In the genomic region with DNA sequence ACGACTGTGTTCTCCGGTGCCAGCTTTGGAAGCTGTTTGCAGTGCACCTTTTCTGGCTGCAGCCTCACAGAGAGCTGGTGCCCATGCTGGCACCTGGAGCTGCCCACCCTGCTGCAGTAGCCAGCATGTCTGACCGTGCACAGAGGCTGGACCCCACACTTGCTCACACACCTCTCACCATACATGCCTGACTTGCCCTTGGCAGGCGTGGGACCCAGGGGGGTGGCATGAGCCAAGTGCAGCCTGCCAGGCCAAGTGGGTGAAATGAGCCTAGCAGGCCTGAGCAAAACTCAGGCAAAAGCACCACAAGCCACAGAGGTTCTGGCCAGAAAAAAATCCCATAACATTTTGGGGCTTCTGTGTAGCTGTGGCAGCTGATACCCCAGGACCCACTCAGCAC, we compare ENCODE assay signal across 27 cellular contexts.
"Had no signal": no experiment of that assay in that cellular context is flagged by ENCODE, and none has a peak within 500 bp of the region (broad histone marks: within the 10 kb centered on the region; RNA-seq: fewer than 3 reads in every experiment).

No MANE protein-coding gene starts in this region.

- H3K27me3 ChIP-seq: colonic mucosa, esophagus squamous epithelium, gastrocnemius medialis, heart right ventricle, left lung had no signal

- H3K9me3 ChIP-seq: colonic mucosa, gastrocnemius medialis, mucosa of descending colon had no signal

- H3K36me3 ChIP-seq: colonic mucosa, esophagus squamous epithelium, gastrocnemius medialis, heart right ventricle, left lung had no signal

- ATAC-seq: effector memory CD8-positive, alpha-beta T cell; esophagus mucosa; gastrocnemius medialis; heart right ventricle; left lung; left ventricle myocardium superior; mucosa of descending colon had no signal

- H3K27me3 Mint-ChIP-seq: central memory CD8-positive, alpha-beta T cell; dendritic cell treated with granulocyte-macrophage colony-stimulating factor and Interleukin-4, amounts not matched to agents 40 ng/mL and 50 ng/mL, for 4 days; effector memory CD8-positive, alpha-beta T cell; memory B cell had no signal

- H3K27ac ChIP-seq: colonic mucosa, epithelial cell of prostate, esophagus squamous epithelium, gastrocnemius medialis, heart right ventricle, left lung had no signal

- H3K4me3 Mint-ChIP-seq: central memory CD8-positive, alpha-beta T cell; dendritic cell treated with granulocyte-macrophage colony-stimulating factor and Interleukin-4, amounts not matched to agents 40 ng/mL and 50 ng/mL, for 4 days; effector memory CD8-positive, alpha-beta T cell; endodermal cell; memory B cell; mesothelial cell of epicardium had no signal

- H3K36me3 Mint-ChIP-seq: memory B cell, mesothelial cell of epicardium had no signal

- DNase-seq: colonic mucosa; cortex of kidney; effector CD8-positive, alpha-beta T cell; effector memory CD8-positive, alpha-beta T cell; endodermal cell; erythroblast; esophagus squamous epithelium; foreskin fibroblast; foreskin melanocyte; gastrocnemius medialis; glutamatergic neuron; head of caudate nucleus; heart right ventricle; hippocampal formation; left cardiac atrium; left lung; left ventricle myocardium superior; mammary epithelial cell; mesendoderm; mucosa of descending colon had no signal

- H3K4me1 Mint-ChIP-seq: central memory CD8-positive, alpha-beta T cell; endodermal cell; memory B cell; mesothelial cell of epicardium had no signal

- H3K4me3 ChIP-seq: colonic mucosa, esophagus squamous epithelium, gastrocnemius medialis, heart right ventricle, left lung, lung, mucosa of descending colon had no signal

- H3K27ac Mint-ChIP-seq: dendritic cell treated with granulocyte-macrophage colony-stimulating factor and Interleukin-4, amounts not matched to agents 40 ng/mL and 50 ng/mL, for 4 days; effector memory CD8-positive, alpha-beta T cell; endodermal cell; memory B cell; mesothelial cell of epicardium had no signal

- H3K4me1 ChIP-seq: colonic mucosa, esophagus squamous epithelium, gastrocnemius medialis, heart right ventricle, left lung had no signal
